Comparison of ENCODE assay signal across 11 cellular contexts in the genomic region with DNA sequence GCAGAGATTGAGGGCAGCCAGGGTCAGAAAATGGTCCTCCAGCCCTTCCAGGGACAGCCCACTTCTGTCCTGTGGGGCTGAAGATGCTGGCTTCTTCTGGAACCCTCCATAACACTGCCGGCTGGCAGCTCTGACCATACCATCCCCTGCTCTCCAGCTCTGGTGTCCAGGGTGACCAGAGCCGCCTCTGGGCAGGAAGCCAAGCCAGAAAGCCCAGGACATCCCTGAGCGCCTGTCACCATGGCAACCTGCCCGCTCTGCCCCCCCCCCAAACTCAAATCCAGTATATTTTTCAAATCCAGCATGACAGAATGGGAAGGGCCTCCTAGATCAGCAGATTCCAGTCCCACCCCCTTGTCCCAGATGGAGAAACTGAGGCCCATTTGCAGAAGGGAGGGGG. TPM values are rescaled to one million over a fixed set of nuclear protein-coding genes. Genes with fewer than 3 reads are reported as not detected.
DNase-seq lines count a peak whose midpoint lies in the region; ATAC-seq and TF ChIP-seq lines count a peak whose summit lies in the region.
"Had no signal": no experiment of that assay in that cellular context is flagged by ENCODE, and none has a peak within 500 bp of the region (broad histone marks: within the 10 kb centered on the region; RNA-seq: fewer than 3 reads in every experiment).

No MANE protein-coding gene starts in this region.

- peaks cover 27% of the 10 kb centered on the region for H3K4me1 Mint-ChIP-seq in mesothelial cell of epicardium

- H3K27ac Mint-ChIP-seq in mesothelial cell of epicardium: no peak overlapping the region

- no peak for TF ChIP-seq POLR2A in GM18505 (IDR thresholded peaks at IDR 0.05; ENCODE audit: borderline replicate concordance, extremely low read depth, insufficient read depth, insufficient read length)

- H3K36me3 ChIP-seq in aorta (ENCODE audit: control insufficient read depth in 1 of 2, insufficient read depth in 2 of 2, low read length in 1 of 2): no peaks in the 10 kb centered on the region

- peak overlapping the region; percentile 39 for H3K4me3 Mint-ChIP-seq in mesothelial cell of epicardium

- 10 to 20% methylated on average over 4 of the region's 4 CpGs for WGBS in aorta, 2 donors

- no peak for TF ChIP-seq CTCF in mesothelial cell of epicardium (IDR thresholded peaks at IDR 0.05; ENCODE audit: unreplicated experiment)

- H3K27ac ChIP-seq in aorta (ENCODE audit: low read depth in 1 of 2, low read length in 2 of 2): no peak overlapping the region
- H3K27ac ChIP-seq: C4-2B had no signal

- no peaks in the 10 kb centered on the region for H3K36me3 Mint-ChIP-seq in mesothelial cell of epicardium

- intact Hi-C loops in Right ventricle myocardium inferior (cut with DNase I): loop anchor here (10.0 kb wide), 1 partner anchor 304 kb away; no protein-coding TSS in a partner anchor
- intact Hi-C loops in left cardiac atrium (cut with DNase I): loop anchor here (5.0 to 10.0 kb wide), 3 partner anchors 144 to 304 kb away; no protein-coding TSS in a partner anchor
- intact Hi-C loops in aorta (cut with DNase I): loop anchor here (5.0 to 10.0 kb wide), 2 partner anchors 304 to 627 kb away; no protein-coding TSS in a partner anchor

- peak overlapping the region in 1 of 2 donors; percentile 36 for H3K4me3 ChIP-seq in aorta (ENCODE audit: low read length in 2 of 2)

- no peaks in the 10 kb centered on the region for H3K9me3 ChIP-seq in aorta (ENCODE audit: control insufficient read depth, low read length)

- H3K27me3 Mint-ChIP-seq in mesothelial cell of epicardium (ENCODE audit: low read depth): peaks cover 22% of the 10 kb centered on the region

- H3K27me3 ChIP-seq in aorta (ENCODE audit: control insufficient read depth in 1 of 2, insufficient read depth in 2 of 2, low read length in 1 of 2): no peaks in the 10 kb centered on the region

- DNase-seq in Right ventricle myocardium inferior (ENCODE audit: missing footprints) (peak; percentile 69), left cardiac atrium (no peak), astrocyte of the hippocampus (ENCODE audit: low read depth, low spot score) (peak; percentile 41), mesothelial cell of epicardium (ENCODE audit: low spot score in 2 of 2, unreplicated experiment in 2 of 2) (no peak), aorta (peak; percentile 71 to 86)

- H3K4me1 ChIP-seq in aorta (ENCODE audit: control insufficient read depth in 1 of 2, insufficient read depth in 2 of 2, low read length in 2 of 2): peaks cover 0 to 5% of the 10 kb centered on the region in 2 donors

- H3K9me3 Mint-ChIP-seq in mesothelial cell of epicardium: no peaks in the 10 kb centered on the region

- ATAC-seq in Right ventricle myocardium inferior (no peak), left cardiac atrium (no peak), aorta (ENCODE audit: low FRiP score) (no peak), GM21390 (IDR thresholded peaks at IDR 0.05; ENCODE audit: unreplicated experiment) (no peak), GM18505 (IDR thresholded peaks at IDR 0.05; ENCODE audit: unreplicated experiment) (no peak), HG02852 (IDR thresholded peaks at IDR 0.05; ENCODE audit: unreplicated experiment) (no peak)

RNA-seq across cellular contexts. Expression of a gene that starts 0.4 kb away (rescaled TPM):
- total RNA-seq in Right ventricle myocardium inferior (0.89 TPM), left cardiac atrium (under 1 TPM; 0.44 to 0.91 TPM), mesothelial cell of epicardium (0.31 to 0.68 TPM (median 0.54 TPM) in 3 replicates), aorta (under 1 TPM; 0.55 to 0.99 TPM)
- under 1 TPM; 0.75 to 1.00 TPM for polyA plus RNA-seq in aorta

RNA-seq across cellular contexts. Expression of a gene that starts 7.3 kb away (rescaled TPM):
- 36.9 TPM for total RNA-seq in Right ventricle myocardium inferior
- 10 to 100 TPM; 17.3 to 23.8 TPM for total RNA-seq in left cardiac atrium
- 6.2 to 7.1 TPM (median 6.8 TPM) in 3 replicates for total RNA-seq in mesothelial cell of epicardium
- total RNA-seq in aorta: 10 to 100 TPM; 21.0 to 28.7 TPM
- polyA plus RNA-seq in aorta: 10 to 100 TPM in 1 of 2 donors, 1 to 10 TPM in 1; 3.8 to 40.7 TPM

RNA-seq across cellular contexts. Expression of a gene that starts 16.9 kb away (rescaled TPM):
- total RNA-seq in Right ventricle myocardium inferior: 0.11 TPM
- total RNA-seq in left cardiac atrium: not detected
- 4.4 to 4.8 TPM (median 4.5 TPM) in 3 replicates for total RNA-seq in mesothelial cell of epicardium
- total RNA-seq in aorta: not detected
- under 1 TPM in 1 of 2 donors, not detected in 1; 0.31 TPM for polyA plus RNA-seq in aorta
- total RNA-seq: activated CD8-positive, alpha-beta memory T cell treated with anti-CD3 and anti-CD28 coated beads for 36 hours; chondrocyte had no signal

Comparison
In these comparisons a context has a peak if more than half of its experiments do, and no peak if none do; other contexts are left out.
1. DNase-seq: peak in Right ventricle myocardium inferior (single experiment), astrocyte of the hippocampus (single experiment) and aorta (2 of 2); none in left cardiac atrium (single experiment) and mesothelial cell of epicardium (0 of 2).